23 cellular contexts compared by ENCODE assay signal in the genomic region with DNA sequence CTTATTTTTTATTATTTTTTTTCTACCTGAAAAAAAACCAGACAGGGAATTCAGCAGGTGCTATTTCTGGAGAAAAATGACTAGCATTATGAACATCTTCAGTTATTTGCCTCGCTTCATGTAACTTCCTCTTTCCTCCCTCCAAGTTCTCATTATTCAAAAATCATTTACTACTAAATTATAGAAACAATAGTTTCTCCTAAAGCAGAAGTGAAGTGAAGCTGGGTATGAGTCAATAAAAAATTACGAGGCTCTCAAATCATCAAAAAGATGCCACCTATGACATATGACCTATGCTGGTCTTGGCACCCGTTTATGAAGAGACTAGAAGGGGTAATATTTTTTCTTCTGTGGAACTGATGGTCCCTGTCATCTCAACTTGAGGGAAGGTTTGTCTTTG.
DNase-seq lines count a peak whose midpoint lies in the region; ATAC-seq lines count a peak whose summit lies in the region.
"Had no signal": no experiment of that assay in that cellular context is flagged by ENCODE, and none has a peak within 500 bp of the region (broad histone marks: within the 10 kb centered on the region; RNA-seq: fewer than 3 reads in every experiment).

No MANE protein-coding gene starts in this region.

- intact Hi-C loops in activated CD4-positive, alpha-beta T cell treated with anti-CD3 and anti-CD28 coated beads, Interleukin-2, amount 10 ng/mL, durations not matched to agents 24 days and 14 days (cut with micrococcal nuclease): no loop called here

- H3K36me3 Mint-ChIP-seq in naive B cell: no peaks in the 10 kb centered on the region
- no peaks in the 10 kb centered on the region for H3K36me3 Mint-ChIP-seq in activated CD4-positive, alpha-beta T cell treated with anti-CD3 and anti-CD28 coated beads, Interleukin-2, amount 10 ng/mL, durations not matched to agents 24 days and 14 days (ENCODE audit: low read depth)
- H3K36me3 Mint-ChIP-seq: activated naive CD8-positive, alpha-beta T cell treated with anti-CD3 and anti-CD28 coated beads, Interleukin-2, amount 10 ng/mL, durations not matched to agents 7 days and 5 days had no signal

- peaks cover 14 to 20% (median 18%) of the 10 kb centered on the region in 3 donors for H3K4me1 Mint-ChIP-seq in naive B cell
- H3K4me1 Mint-ChIP-seq in activated CD4-positive, alpha-beta T cell treated with anti-CD3 and anti-CD28 coated beads, Interleukin-2, amount 10 ng/mL, durations not matched to agents 24 days and 14 days: no peaks in the 10 kb centered on the region
- H3K4me1 Mint-ChIP-seq: activated naive CD8-positive, alpha-beta T cell treated with anti-CD3 and anti-CD28 coated beads, Interleukin-2, amount 10 ng/mL, durations not matched to agents 7 days and 5 days; nephron progenitor cell; T-helper 17 cell had no signal

- DNase-seq in naive B cell: peak; percentile 26
- DNase-seq in COR-L47 (lab: John Stamatoyannopoulos, UW): no peak
- DNase-seq in activated CD4-positive, alpha-beta T cell treated with anti-CD3 and anti-CD28 coated beads, Interleukin-2, amount 10 ng/mL, durations not matched to agents 24 days and 14 days: no peak
- DNase-seq: activated CD4-positive, alpha-beta T cell treated with anti-CD3 and anti-CD28 coated beads for 4 hours; activated CD8-positive, alpha-beta memory T cell treated with anti-CD3 and anti-CD28 coated beads for 24 hours; activated gamma-delta T cell; activated naive CD8-positive, alpha-beta T cell treated with anti-CD3 and anti-CD28 coated beads, Interleukin-2, amount 10 ng/mL, durations not matched to agents 7 days and 5 days; activated T-cell treated with anti-CD3 and anti-CD28 coated beads, Interleukin-2, amount 50 U/mL, for 1 hour; DND-41; effector memory CD4-positive, alpha-beta T cell; heart right ventricle; left cardiac atrium; NCI-H1105; NCI-H2029; NCI-H2227 treated with DMSO at 0.1 percent for 48 hours; NCI-H774; nephron progenitor cell; stimulated activated CD8-positive, alpha-beta memory T cell treated with anti-CD3 and anti-CD28 coated beads, Interleukin-4, amount 100 ng/mL, for 48 hours; T-helper 17 cell had no signal

- H3K4me3 Mint-ChIP-seq in naive B cell: peak overlapping the region in 1 of 8 donors; percentile 18
- no peak overlapping the region for H3K4me3 Mint-ChIP-seq in activated CD4-positive, alpha-beta T cell treated with anti-CD3 and anti-CD28 coated beads, Interleukin-2, amount 10 ng/mL, durations not matched to agents 24 days and 14 days
- H3K4me3 Mint-ChIP-seq: activated naive CD8-positive, alpha-beta T cell treated with anti-CD3 and anti-CD28 coated beads, Interleukin-2, amount 10 ng/mL, durations not matched to agents 7 days and 5 days; nephron progenitor cell; T-helper 17 cell had no signal

- peak; percentile 61 for ATAC-seq in GM18511 (IDR thresholded peaks at IDR 0.05; ENCODE audit: unreplicated experiment)
- peak; percentile 69 for ATAC-seq in HG02852 (IDR thresholded peaks at IDR 0.05; ENCODE audit: unreplicated experiment)
- ATAC-seq in HG03520 (IDR thresholded peaks at IDR 0.05; ENCODE audit: unreplicated experiment): peak; percentile 55
- ATAC-seq in naive B cell (ENCODE audit: low read depth in 2 of 2): peak; percentile 52 to 87
- no peak for ATAC-seq in HG02610 (IDR thresholded peaks at IDR 0.05; ENCODE audit: unreplicated experiment)
- ATAC-seq: heart right ventricle, left cardiac atrium, T-helper 17 cell had no signal

- H3K27me3 Mint-ChIP-seq in naive B cell: no peaks in the 10 kb centered on the region
- no peaks in the 10 kb centered on the region for H3K27me3 Mint-ChIP-seq in activated CD4-positive, alpha-beta T cell treated with anti-CD3 and anti-CD28 coated beads, Interleukin-2, amount 10 ng/mL, durations not matched to agents 24 days and 14 days
- H3K27me3 Mint-ChIP-seq: activated naive CD8-positive, alpha-beta T cell treated with anti-CD3 and anti-CD28 coated beads, Interleukin-2, amount 10 ng/mL, durations not matched to agents 7 days and 5 days; T-helper 17 cell had no signal

- H3K27ac Mint-ChIP-seq in naive B cell: peak overlapping the region in 3 of 6 donors; percentile 3 to 81 (median 9)
- no peak overlapping the region for H3K27ac Mint-ChIP-seq in activated CD4-positive, alpha-beta T cell treated with anti-CD3 and anti-CD28 coated beads, Interleukin-2, amount 10 ng/mL, durations not matched to agents 24 days and 14 days
- H3K27ac Mint-ChIP-seq: activated naive CD8-positive, alpha-beta T cell treated with anti-CD3 and anti-CD28 coated beads, Interleukin-2, amount 10 ng/mL, durations not matched to agents 7 days and 5 days; nephron progenitor cell; T-helper 17 cell had no signal

- H3K9me3 Mint-ChIP-seq in naive B cell: peaks cover 0 to 1% (median 0%) of the 10 kb centered on the region in 7 donors
- H3K9me3 Mint-ChIP-seq in activated CD4-positive, alpha-beta T cell treated with anti-CD3 and anti-CD28 coated beads, Interleukin-2, amount 10 ng/mL, durations not matched to agents 24 days and 14 days: no peaks in the 10 kb centered on the region
- H3K9me3 Mint-ChIP-seq: activated naive CD8-positive, alpha-beta T cell treated with anti-CD3 and anti-CD28 coated beads, Interleukin-2, amount 10 ng/mL, durations not matched to agents 7 days and 5 days; nephron progenitor cell had no signal
